ENCODE assay signal across 9 cellular contexts in the genomic region with DNA sequence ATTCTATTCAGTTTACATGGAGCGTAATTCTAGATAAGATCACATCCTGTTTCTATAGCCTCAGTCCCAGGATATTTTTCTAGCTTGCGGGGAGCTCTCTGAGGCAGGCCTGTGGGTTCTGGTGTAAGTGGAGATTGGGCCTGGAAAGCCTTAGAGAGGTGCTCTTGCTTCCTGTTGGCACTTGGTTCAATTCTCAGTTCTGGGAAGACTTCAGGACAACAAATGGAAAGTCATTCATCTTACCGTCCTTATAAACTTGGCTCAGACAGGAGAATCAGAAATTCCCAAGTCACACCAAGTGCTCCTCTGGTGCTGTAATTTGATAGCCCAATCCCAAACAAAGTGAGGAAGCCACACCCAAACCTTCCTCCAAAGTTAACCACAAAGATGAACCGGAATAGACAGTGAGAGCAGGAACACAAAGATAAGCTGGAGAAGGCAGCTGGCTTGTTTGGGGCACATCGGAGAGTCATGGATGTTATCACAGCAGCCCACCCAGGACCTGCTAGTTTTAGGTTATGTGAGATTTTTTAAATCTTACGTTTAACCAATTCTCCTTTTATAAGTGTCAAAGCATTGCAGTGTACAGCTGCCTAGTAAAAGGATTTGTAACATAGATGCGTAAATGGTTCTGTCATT.
DNase-seq lines count a peak whose midpoint lies in the region; ATAC-seq and TF ChIP-seq lines count a peak whose summit lies in the region.
"Had no signal": no experiment of that assay in that cellular context is flagged by ENCODE, and none has a peak within 500 bp of the region (broad histone marks: within the 10 kb centered on the region; RNA-seq: fewer than 3 reads in every experiment).

No MANE protein-coding gene starts in this region.

- TF ChIP-seq CTCF in AG04450 (IDR thresholded peaks at IDR 0.05; ENCODE audit: low read depth, low read length) (no peak), NB4 (IDR thresholded peaks at IDR 0.05; ENCODE audit: low read depth, low read length) (no peak), brain microvascular endothelial cell (IDR thresholded peaks at IDR 0.05; ENCODE audit: low read depth, low read length, missing control alignments) (no peak), lung (IDR thresholded peaks at IDR 0.05; ENCODE audit: control extremely low read depth, extremely low read depth) (no peak)

- H3K27ac Mint-ChIP-seq in T-helper 17 cell, result no peak overlapping the region
- no peak overlapping the region for H3K27ac Mint-ChIP-seq in activated T-helper 1 cell treated with anti-CD3 and anti-CD28 coated beads, Interleukin-12 subunit alpha, Interleukin-12 subunit beta, Interleukin-2, Interleukin-4 antibody, amounts not matched to agents 30 ng/mL and 10 ng/mL and 1 ng/mL, durations not matched to agents 14 hours and 24 hours and 36 hours

- CTCF ChIA-PET in AG04450 (lab: Charles Lee), result interaction anchor here (0.5 to 6.5 kb wide), 83 partner anchors 9 to 1463 kb away, joined by 3 to 187 read pairs (median 6); no protein-coding TSS in a partner anchor

- H3K36me3 ChIP-seq in brain microvascular endothelial cell (replicated peaks) (no peaks in the 10 kb centered on the region), lung (ENCODE audit: control insufficient read depth in 2 of 2, insufficient read depth in 2 of 2, low read length in 2 of 2) (no peaks in the 10 kb centered on the region)

- H3K9me3 ChIP-seq in AG04450 (ENCODE audit: control insufficient read depth, insufficient read depth, low read length), result no peaks in the 10 kb centered on the region
- no peaks in the 10 kb centered on the region for H3K9me3 ChIP-seq in lung (ENCODE audit: control insufficient read depth in 2 of 2, insufficient read depth in 1 of 2, low read length in 1 of 2)
- H3K9me3 ChIP-seq in T-helper 17 cell (ENCODE audit: control insufficient read depth, low read length, poor library complexity, severe bottlenecking), result no peaks in the 10 kb centered on the region
- H3K9me3 ChIP-seq: body of pancreas had no signal

- H3K36me3 Mint-ChIP-seq in T-helper 17 cell (ENCODE audit: low read depth), result peaks cover 2% of the 10 kb centered on the region
- no peaks in the 10 kb centered on the region for H3K36me3 Mint-ChIP-seq in activated T-helper 1 cell treated with anti-CD3 and anti-CD28 coated beads, Interleukin-12 subunit alpha, Interleukin-12 subunit beta, Interleukin-2, Interleukin-4 antibody, amounts not matched to agents 30 ng/mL and 10 ng/mL and 1 ng/mL, durations not matched to agents 14 hours and 24 hours and 36 hours (ENCODE audit: low read depth)

- 18 to 28% methylated on average over 7 of the region's 7 CpGs for WGBS in lung, 2 donors

- in situ Hi-C loops in brain microvascular endothelial cell (cut with HindIII; ENCODE audit: low pct_ligation_motif_present, low sequenced_read_pairs), result no loop called here

- H3K27me3 ChIP-seq in AG04450 (ENCODE audit: control insufficient read depth, insufficient read depth, low read length) (no peaks in the 10 kb centered on the region), brain microvascular endothelial cell (replicated peaks) (no peaks in the 10 kb centered on the region), lung (ENCODE audit: control insufficient read depth, insufficient read depth) (no peaks in the 10 kb centered on the region)
- H3K27me3 ChIP-seq: body of pancreas had no signal

- POLR2A ChIA-PET in AG04450 (lab: Yijun Ruan, JAX), result no interaction called here

- peak overlapping the region; percentile 23 for H3K27ac ChIP-seq in AG04450 (ENCODE audit: low read depth, low read length)
- H3K27ac ChIP-seq in brain microvascular endothelial cell, result peak overlapping the region; percentile 38
- H3K27ac ChIP-seq in lung (ENCODE audit: low read depth in 1 of 2, low read length in 1 of 2), result peak overlapping the region in 1 of 2 donors; percentile 82

- no peaks in the 10 kb centered on the region for H3K9me3 Mint-ChIP-seq in activated T-helper 1 cell treated with anti-CD3 and anti-CD28 coated beads, Interleukin-12 subunit alpha, Interleukin-12 subunit beta, Interleukin-2, Interleukin-4 antibody, amounts not matched to agents 30 ng/mL and 10 ng/mL and 1 ng/mL, durations not matched to agents 14 hours and 24 hours and 36 hours

- peaks cover 13% of the 10 kb centered on the region for H3K4me1 Mint-ChIP-seq in T-helper 17 cell
- H3K4me1 Mint-ChIP-seq in activated T-helper 1 cell treated with anti-CD3 and anti-CD28 coated beads, Interleukin-12 subunit alpha, Interleukin-12 subunit beta, Interleukin-2, Interleukin-4 antibody, amounts not matched to agents 30 ng/mL and 10 ng/mL and 1 ng/mL, durations not matched to agents 14 hours and 24 hours and 36 hours (ENCODE audit: low read depth), result peaks cover 5% of the 10 kb centered on the region

- H3K27me3 Mint-ChIP-seq in T-helper 17 cell, result peaks cover 26% of the 10 kb centered on the region
- H3K27me3 Mint-ChIP-seq in activated T-helper 1 cell treated with anti-CD3 and anti-CD28 coated beads, Interleukin-12 subunit alpha, Interleukin-12 subunit beta, Interleukin-2, Interleukin-4 antibody, amounts not matched to agents 30 ng/mL and 10 ng/mL and 1 ng/mL, durations not matched to agents 14 hours and 24 hours and 36 hours (ENCODE audit: insufficient read depth), result no peaks in the 10 kb centered on the region

- H3K4me3 ChIP-seq in AG04450 (ENCODE audit: low read depth, low read length) (peak overlapping the region; percentile 35), NB4 (ENCODE audit: low read depth, low read length) (no peak overlapping the region), brain microvascular endothelial cell (ENCODE audit: low read depth, low read length) (no peak overlapping the region), lung (no peak overlapping the region)
- H3K4me3 ChIP-seq: body of pancreas had no signal

- ATAC-seq in lung (ENCODE audit: insufficient read depth, low FRiP score) (peak; percentile 10), T-helper 17 cell (no peak), HG03460 (IDR thresholded peaks at IDR 0.05; ENCODE audit: unreplicated experiment) (no peak), GM21576 (IDR thresholded peaks at IDR 0.05; ENCODE audit: unreplicated experiment) (no peak)
- ATAC-seq: body of pancreas had no signal

- no peak for TF ChIP-seq POLR2A in NB4 (IDR thresholded peaks at IDR 0.05; ENCODE audit: extremely low read depth, insufficient read length)

- no peak overlapping the region for H3K4me3 Mint-ChIP-seq in T-helper 17 cell
- H3K4me3 Mint-ChIP-seq in activated T-helper 1 cell treated with anti-CD3 and anti-CD28 coated beads, Interleukin-12 subunit alpha, Interleukin-12 subunit beta, Interleukin-2, Interleukin-4 antibody, amounts not matched to agents 30 ng/mL and 10 ng/mL and 1 ng/mL, durations not matched to agents 14 hours and 24 hours and 36 hours, result no peak overlapping the region

- peaks cover 0 to 6% of the 10 kb centered on the region in 2 donors for H3K4me1 ChIP-seq in lung (ENCODE audit: control insufficient read depth in 2 of 2, insufficient read depth in 2 of 2, low read length in 2 of 2)

- intact Hi-C loops in activated T-helper 1 cell treated with anti-CD3 and anti-CD28 coated beads, Interleukin-12 subunit alpha, Interleukin-12 subunit beta, Interleukin-2, Interleukin-4 antibody, amounts not matched to agents 30 ng/mL and 10 ng/mL and 1 ng/mL, durations not matched to agents 14 hours and 24 hours and 36 hours (cut with micrococcal nuclease), result no loop called here

- DNase-seq in AG04450 (ENCODE audit: low read depth, low spot score) (no peak), NB4 (ENCODE audit: low read depth) (peak; percentile 11), brain microvascular endothelial cell (peak; percentile 54), lung (ENCODE audit: low spot score) (no peak), T-helper 17 cell (no peak)
- no peak for DNase-seq in activated T-helper 1 cell treated with anti-CD3 and anti-CD28 coated beads, Interleukin-12 subunit alpha, Interleukin-12 subunit beta, Interleukin-2, Interleukin-4 antibody, amounts not matched to agents 30 ng/mL and 10 ng/mL and 1 ng/mL, durations not matched to agents 14 hours and 24 hours and 36 hours (ENCODE audit: low spot score)

Comparison
In these comparisons a context has a peak if more than half of its experiments do, and no peak if none do; other contexts are left out.
1. DNase-seq: peak in NB4 (single experiment) and brain microvascular endothelial cell (single experiment); none in AG04450 (single experiment), lung (single experiment), T-helper 17 cell (0 of 3) and activated T-helper 1 cell treated with anti-CD3 and anti-CD28 coated beads, Interleukin-12 subunit alpha, Interleukin-12 subunit beta, Interleukin-2, Interleukin-4 antibody, amounts not matched to agents 30 ng/mL and 10 ng/mL and 1 ng/mL, durations not matched to agents 14 hours and 24 hours and 36 hours (single experiment).